In genomic region chr12:102417055-102417454, GRCh38 we compare ENCODE assay signal across 16 cellular contexts.
A peak's percentile ranks its signal among the peaks of the same experiment; 100 is the strongest.
DNase-seq lines count a peak whose midpoint lies in the region; ATAC-seq and TF ChIP-seq lines count a peak whose summit lies in the region.
"Had no signal": no experiment of that assay in that cellular context is flagged by ENCODE, and none has a peak within 500 bp of the region (broad histone marks: within the 10 kb centered on the region; RNA-seq: fewer than 3 reads in every experiment).

No MANE protein-coding gene starts in this region.

- H3K36me3 ChIP-seq in hepatocyte (replicated peaks; ENCODE audit: insufficient read depth, low read depth) (no peaks in the 10 kb centered on the region), right lobe of liver (no peaks in the 10 kb centered on the region)
- H3K36me3 ChIP-seq: BLaER1 had no signal

- ATAC-seq in right lobe of liver (peak; percentile 48 to 90 (median 72)), GM21447 (IDR thresholded peaks at IDR 0.05; ENCODE audit: unreplicated experiment) (no peak)
- ATAC-seq: A549, HCT116 had no signal

- no peaks in the 10 kb centered on the region for H3K79me2 ChIP-seq in hepatocyte

- intact Hi-C loops in right lobe of liver (cut with DNase I), result no loop called here

- H3K9me3 ChIP-seq in hepatocyte (ENCODE audit: low read depth) (no peaks in the 10 kb centered on the region), right lobe of liver (no peaks in the 10 kb centered on the region)
- H3K9me3 ChIP-seq: A549, BLaER1 had no signal

- H3K27ac ChIP-seq in hepatocyte (no peak overlapping the region), right lobe of liver (peak overlapping the region; percentile 26 to 91 (median 57))
- H3K27ac ChIP-seq: 22Rv1, A549, BLaER1 had no signal

- TF ChIP-seq CTCF in hepatocyte (IDR thresholded peaks at IDR 0.05; ENCODE audit: poor library complexity), result no peak
- no peak for TF ChIP-seq CTCF in right lobe of liver (IDR thresholded peaks at IDR 0.05)

- no peak overlapping the region for H2AFZ ChIP-seq in hepatocyte

- H3K4me1 ChIP-seq in hepatocyte (ENCODE audit: insufficient read depth) (no peaks in the 10 kb centered on the region), right lobe of liver (peaks cover 0 to 86% (median 10%) of the 10 kb centered on the region in 4 donors)
- H3K4me1 ChIP-seq: BLaER1 had no signal

- H3K27me3 ChIP-seq in hepatocyte (no peaks in the 10 kb centered on the region), right lobe of liver (no peaks in the 10 kb centered on the region)
- H3K27me3 ChIP-seq: BLaER1 had no signal

- H3K4me2 ChIP-seq in hepatocyte, result no peak overlapping the region
- H3K4me2 ChIP-seq: A549, BLaER1 had no signal

- TF ChIP-seq POLR2A in right lobe of liver (IDR thresholded peaks at IDR 0.05), result no peak

- no peaks in the 10 kb centered on the region for H3K9me2 ChIP-seq in hepatocyte (replicated peaks; ENCODE audit: insufficient read depth)

- peak; percentile 38 for DNase-seq in DMS53 (lab: John Stamatoyannopoulos, UW)
- DNase-seq in DMS53 treated with DMSO at 0.1 percent for 48 hours (lab: John Stamatoyannopoulos, UW; ENCODE audit: unreplicated experiment), result no peak
- DNase-seq in hepatocyte (ENCODE audit: low spot score), result peak; percentile 25
- peak in 2 of 3 donors; percentile 33 to 82 for DNase-seq in right lobe of liver
- no peak for DNase-seq in NCI-H146 (lab: John Stamatoyannopoulos, UW)
- DNase-seq in NCI-H226, result no peak
- DNase-seq: Calu3; CD4-positive, alpha-beta memory T cell; GOT3; H7; HFFc6 had no signal

- no peaks in the 10 kb centered on the region for H4K20me1 ChIP-seq in hepatocyte (ENCODE audit: insufficient read depth, poor library complexity, severe bottlenecking)
- H4K20me1 ChIP-seq: BLaER1 had no signal

- 86% methylated on average over 2 of the region's 2 CpGs for WGBS in hepatocyte (ENCODE audit: low lambda C conversion rate, missing lambda C conversion rate)
- WGBS in right lobe of liver (ENCODE audit: insufficient coverage, low coverage, low lambda C conversion rate, missing lambda C conversion rate), result 15% methylated on average over 2 of the region's 2 CpGs

- H3K4me3 ChIP-seq in hepatocyte, result no peak overlapping the region
- H3K4me3 ChIP-seq in right lobe of liver, result no peak overlapping the region
- H3K4me3 ChIP-seq: A549, BLaER1 had no signal

Comparison
In these comparisons a context has a peak if more than half of its experiments do, and no peak if none do; other contexts are left out.
1. DNase-seq: peak in DMS53 (single experiment), hepatocyte (single experiment) and right lobe of liver (2 of 3); none in DMS53 treated with DMSO at 0.1 percent for 48 hours (single experiment), NCI-H146 (single experiment) and NCI-H226 (single experiment).